ENCODE assay signal across 8 cellular contexts in genomic region chr4:168480991-168481588, GRCh38. TPM values are rescaled to one million over a fixed set of nuclear protein-coding genes. Genes with fewer than 3 reads are reported as not detected.
DNase-seq lines count a peak whose midpoint lies in the region; ATAC-seq and TF ChIP-seq lines count a peak whose summit lies in the region.

No MANE protein-coding gene starts in this region.

- peak overlapping the region; percentile 68 for H3K4me3 ChIP-seq in AG09309 (ENCODE audit: control insufficient read depth, low read depth, low read length)

- DNase-seq in AG09309 (ENCODE audit: low read depth) (peak; percentile 55), RPMI7951 (ENCODE audit: low read depth) (peak; percentile 74), Right ventricle myocardium superior (no peak), renal cortical epithelial cell (ENCODE audit: low read depth) (peak; percentile 87), iPS-NIHi7 (ENCODE audit: extremely low spot score) (no peak)
- DNase-seq in activated naive CD8-positive, alpha-beta T cell treated with anti-CD3 and anti-CD28 coated beads, Interleukin-2, amount 50 U/mL, for 16 hours (ENCODE audit: low read depth, low spot score) = peak; percentile 24

- peak; percentile 41 for ATAC-seq in GM18867 (IDR thresholded peaks at IDR 0.05; ENCODE audit: unreplicated experiment)
- peak; percentile 29 for ATAC-seq in HG03442 (IDR thresholded peaks at IDR 0.05; ENCODE audit: unreplicated experiment)
- peak; percentile 69 for ATAC-seq in Right ventricle myocardium superior (ENCODE audit: poor library complexity)

- intact Hi-C loops in Right ventricle myocardium superior (cut with DNase I) = no loop called here

- TF ChIP-seq CTCF in AG09309 (IDR thresholded peaks at IDR 0.05; ENCODE audit: control insufficient read depth, insufficient read depth, low read depth, low read length, missing control alignments) = no peak

RNA-seq across cellular contexts. Expression of gene DDX60L, which starts 0.8 kb away (rescaled TPM):
- total RNA-seq in RPMI7951 (2014; rRNA removed; shearing (Covaris generic)) = 11.5 and 11.8 TPM in 2 replicates
- total RNA-seq in Right ventricle myocardium superior (8.5 TPM), renal cortical epithelial cell (22.5 and 44.6 TPM in 2 replicates)

RNA-seq across cellular contexts. Expression of gene PALLD, which starts 15.8 kb away (rescaled TPM):
- total RNA-seq in RPMI7951 (2014; rRNA removed; shearing (Covaris generic)) = 40.0 and 44.5 TPM in 2 replicates
- total RNA-seq in Right ventricle myocardium superior (979 TPM), renal cortical epithelial cell (190 and 278 TPM in 2 replicates)

Comparison
In these comparisons a context has a peak if more than half of its experiments do, and no peak if none do; other contexts are left out.
1. DNase-seq: peak in AG09309 (single experiment), RPMI7951 (single experiment), activated naive CD8-positive, alpha-beta T cell treated with anti-CD3 and anti-CD28 coated beads, Interleukin-2, amount 50 U/mL, for 16 hours (single experiment) and renal cortical epithelial cell (single experiment); none in Right ventricle myocardium superior (single experiment) and iPS-NIHi7 (single experiment).
2. Peak in every context shown above with its lines, with median percentiles within 50 percentile points of each other: ATAC-seq.